Comparison of ENCODE assay signal across 1 cellular context in the genomic region with DNA sequence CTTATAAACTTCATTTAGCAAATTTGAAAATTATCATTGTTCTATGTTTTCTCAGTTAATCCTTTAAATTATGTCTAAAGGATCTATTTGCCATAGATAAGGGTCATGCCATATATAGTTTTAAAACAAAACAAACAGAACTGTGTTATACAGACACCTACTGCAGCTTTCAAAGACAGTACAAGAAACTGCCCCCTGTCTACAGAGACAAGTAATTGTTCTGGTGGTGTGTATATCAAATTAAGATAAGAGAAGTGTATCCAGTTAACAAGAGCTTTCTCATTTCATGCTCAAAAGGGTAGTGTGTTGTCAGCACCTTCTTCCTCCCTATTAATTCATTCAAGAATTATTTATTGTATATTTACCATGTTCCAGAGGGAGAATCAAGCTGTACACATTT.
TF ChIP-seq lines count a peak whose summit lies in the region.

No MANE protein-coding gene starts in this region.

TF ChIP-seq in SK-N-SH treated with all-trans-retinoic acid at 6 μM for 48 hours, 23 proteins besides CTCF, POLR2A, EP300 and RAD21 (continued from another document):
- TF ChIP-seq, protein P1, sequence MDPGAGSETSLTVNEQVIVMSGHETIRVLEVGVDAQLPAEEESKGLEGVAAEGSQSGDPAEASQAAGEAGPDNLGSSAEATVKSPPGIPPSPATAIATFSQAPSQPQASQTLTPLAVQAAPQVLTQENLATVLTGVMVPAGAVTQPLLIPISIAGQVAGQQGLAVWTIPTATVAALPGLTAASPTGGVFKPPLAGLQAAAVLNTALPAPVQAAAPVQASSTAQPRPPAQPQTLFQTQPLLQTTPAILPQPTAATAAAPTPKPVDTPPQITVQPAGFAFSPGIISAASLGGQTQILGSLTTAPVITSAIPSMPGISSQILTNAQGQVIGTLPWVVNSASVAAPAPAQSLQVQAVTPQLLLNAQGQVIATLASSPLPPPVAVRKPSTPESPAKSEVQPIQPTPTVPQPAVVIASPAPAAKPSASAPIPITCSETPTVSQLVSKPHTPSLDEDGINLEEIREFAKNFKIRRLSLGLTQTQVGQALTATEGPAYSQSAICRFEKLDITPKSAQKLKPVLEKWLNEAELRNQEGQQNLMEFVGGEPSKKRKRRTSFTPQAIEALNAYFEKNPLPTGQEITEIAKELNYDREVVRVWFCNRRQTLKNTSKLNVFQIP (CRISPR knock-in tag; IDR thresholded peaks at IDR 0.05; ENCODE audit: borderline replicate concordance, low read depth) = no peak
- TF ChIP-seq, protein P2, sequence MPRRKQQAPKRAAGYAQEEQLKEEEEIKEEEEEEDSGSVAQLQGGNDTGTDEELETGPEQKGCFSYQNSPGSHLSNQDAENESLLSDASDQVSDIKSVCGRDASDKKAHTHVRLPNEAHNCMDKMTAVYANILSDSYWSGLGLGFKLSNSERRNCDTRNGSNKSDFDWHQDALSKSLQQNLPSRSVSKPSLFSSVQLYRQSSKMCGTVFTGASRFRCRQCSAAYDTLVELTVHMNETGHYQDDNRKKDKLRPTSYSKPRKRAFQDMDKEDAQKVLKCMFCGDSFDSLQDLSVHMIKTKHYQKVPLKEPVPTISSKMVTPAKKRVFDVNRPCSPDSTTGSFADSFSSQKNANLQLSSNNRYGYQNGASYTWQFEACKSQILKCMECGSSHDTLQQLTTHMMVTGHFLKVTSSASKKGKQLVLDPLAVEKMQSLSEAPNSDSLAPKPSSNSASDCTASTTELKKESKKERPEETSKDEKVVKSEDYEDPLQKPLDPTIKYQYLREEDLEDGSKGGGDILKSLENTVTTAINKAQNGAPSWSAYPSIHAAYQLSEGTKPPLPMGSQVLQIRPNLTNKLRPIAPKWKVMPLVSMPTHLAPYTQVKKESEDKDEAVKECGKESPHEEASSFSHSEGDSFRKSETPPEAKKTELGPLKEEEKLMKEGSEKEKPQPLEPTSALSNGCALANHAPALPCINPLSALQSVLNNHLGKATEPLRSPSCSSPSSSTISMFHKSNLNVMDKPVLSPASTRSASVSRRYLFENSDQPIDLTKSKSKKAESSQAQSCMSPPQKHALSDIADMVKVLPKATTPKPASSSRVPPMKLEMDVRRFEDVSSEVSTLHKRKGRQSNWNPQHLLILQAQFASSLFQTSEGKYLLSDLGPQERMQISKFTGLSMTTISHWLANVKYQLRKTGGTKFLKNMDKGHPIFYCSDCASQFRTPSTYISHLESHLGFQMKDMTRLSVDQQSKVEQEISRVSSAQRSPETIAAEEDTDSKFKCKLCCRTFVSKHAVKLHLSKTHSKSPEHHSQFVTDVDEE (CRISPR knock-in tag; IDR thresholded peaks at IDR 0.05) = no peak
- no peak for TF ChIP-seq ZFP3 (CRISPR knock-in tag; IDR thresholded peaks at IDR 0.05)
- no peak for TF ChIP-seq ZNF70 (CRISPR knock-in tag; IDR thresholded peaks at IDR 0.05)
- no peak for TF ChIP-seq ISL1 (CRISPR knock-in tag; IDR thresholded peaks at IDR 0.05)
- TF ChIP-seq OSR1 (CRISPR knock-in tag; IDR thresholded peaks at IDR 0.05) = no peak
- TF ChIP-seq ARNTL (CRISPR knock-in tag; IDR thresholded peaks at IDR 0.05; ENCODE audit: borderline replicate concordance, low read depth) = no peak
- TF ChIP-seq ZNF565 (CRISPR knock-in tag; conservative IDR thresholded peaks at IDR 0.05; ENCODE audit: low read depth) = no peak
- TF ChIP-seq TCF4 (CRISPR knock-in tag; IDR thresholded peaks at IDR 0.05; ENCODE audit: borderline replicate concordance) = no peak
